ENCODE assay signal across 8 cellular contexts in the genomic region with DNA sequence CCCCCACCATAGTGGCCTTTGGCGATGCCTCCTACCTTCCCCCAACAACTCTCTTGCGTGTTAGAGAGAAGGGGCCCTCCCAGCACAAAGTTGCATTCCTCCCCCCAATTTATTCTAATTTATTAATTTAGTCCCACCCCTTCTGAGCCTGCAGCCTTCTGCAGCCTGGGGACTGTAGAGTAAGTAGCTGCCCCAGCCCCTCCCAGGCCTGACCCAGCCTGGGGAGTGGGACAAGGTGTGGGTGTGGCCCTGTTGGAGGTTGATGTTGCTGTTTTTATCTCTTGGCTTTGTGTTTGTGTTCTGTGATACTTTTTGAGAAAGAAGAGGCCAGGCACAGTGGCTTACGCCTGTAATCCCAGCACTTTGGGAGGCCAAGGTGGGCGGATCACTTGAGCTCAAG.
"Had no signal": no experiment of that assay in that cellular context is flagged by ENCODE, and none has a peak within 500 bp of the region (broad histone marks: within the 10 kb centered on the region; RNA-seq: fewer than 3 reads in every experiment).

No MANE protein-coding gene starts in this region.

- H3K27ac ChIP-seq: HL-60 had no signal

- H3K4me3 Mint-ChIP-seq: HFFc6 had no signal

- H3K9me3 Mint-ChIP-seq: HFFc6 had no signal

- H3K27ac Mint-ChIP-seq: HFFc6 had no signal

- ATAC-seq: HepG2, K562 had no signal

- H3K4me3 ChIP-seq: K562 had no signal

- DNase-seq: GOT3, H7, HCEC 1CT, HFFc6, KG1 had no signal
